In the genomic region with DNA sequence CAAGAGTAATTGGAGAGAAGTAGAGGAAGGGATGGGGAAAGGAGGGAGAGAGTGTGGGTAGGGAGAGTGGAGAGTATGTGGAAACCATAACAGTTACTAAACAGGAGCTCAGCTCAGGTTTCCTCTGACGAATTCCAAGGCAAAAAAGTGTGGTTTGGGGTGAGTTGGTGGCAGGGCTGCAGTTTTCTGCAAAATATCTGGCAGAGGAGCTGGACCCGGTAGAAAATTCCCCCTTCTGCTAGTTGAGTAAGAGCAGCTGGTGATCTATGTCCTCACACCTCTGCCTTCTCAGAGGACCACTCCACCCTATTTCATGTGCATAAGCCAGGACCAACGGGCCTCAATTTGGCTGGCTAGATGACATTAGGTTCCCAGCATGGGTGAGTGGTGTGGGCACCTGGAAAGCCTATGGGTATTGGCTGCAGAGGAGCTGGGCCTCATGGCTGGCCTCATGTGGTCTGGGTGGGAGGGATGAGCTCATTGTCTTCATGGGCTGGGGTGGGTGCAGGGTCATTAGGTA, we compare ENCODE assay signal across 16 cellular contexts. TPM values are rescaled to one million over a fixed set of nuclear protein-coding genes. Genes with fewer than 3 reads are reported as not detected.
DNase-seq lines count a peak whose midpoint lies in the region; ATAC-seq and TF ChIP-seq lines count a peak whose summit lies in the region.
"Had no signal": no experiment of that assay in that cellular context is flagged by ENCODE, and none has a peak within 500 bp of the region (broad histone marks: within the 10 kb centered on the region; RNA-seq: fewer than 3 reads in every experiment).

No MANE protein-coding gene starts in this region.

- no peaks in the 10 kb centered on the region for H3K27me3 ChIP-seq in muscle layer of duodenum (ENCODE audit: low read depth, low read length)
- H3K27me3 ChIP-seq in upper lobe of right lung, result no peaks in the 10 kb centered on the region
- H3K27me3 ChIP-seq: right atrium auricular region had no signal

- peak overlapping the region; percentile 17 for H3K27ac Mint-ChIP-seq in activated CD4-positive, alpha-beta T cell treated with anti-CD3 and anti-CD28 coated beads, Interleukin-2, amount 10 ng/mL, durations not matched to agents 24 days and 14 days
- H3K27ac Mint-ChIP-seq in activated naive CD8-positive, alpha-beta T cell treated with anti-CD3 and anti-CD28 coated beads for 36 hours, result no peak overlapping the region
- H3K27ac Mint-ChIP-seq: activated CD4-positive, alpha-beta memory T cell treated with anti-CD3 and anti-CD28 coated beads for 36 hours; T-helper 1 cell treated with Interleukin-12 subunit alpha and Interleukin-12 subunit beta and Interleukin-4 antibody, amounts not matched to agents 30 μg/mL and 1 μg/mL, for 36 hours had no signal

- in situ Hi-C loops in astrocyte of the spinal cord (cut with HindIII; ENCODE audit: low sequenced_read_pairs), result no loop called here

- peaks cover 28% of the 10 kb centered on the region for H3K36me3 Mint-ChIP-seq in activated CD4-positive, alpha-beta T cell treated with anti-CD3 and anti-CD28 coated beads, Interleukin-2, amount 10 ng/mL, durations not matched to agents 24 days and 14 days (ENCODE audit: low read depth)
- no peaks in the 10 kb centered on the region for H3K36me3 Mint-ChIP-seq in activated naive CD8-positive, alpha-beta T cell treated with anti-CD3 and anti-CD28 coated beads for 36 hours
- H3K36me3 Mint-ChIP-seq: activated CD4-positive, alpha-beta memory T cell treated with anti-CD3 and anti-CD28 coated beads for 36 hours had no signal

- H3K4me1 ChIP-seq in muscle layer of duodenum (ENCODE audit: control insufficient read depth in 1 of 2, insufficient read depth in 2 of 2, low read length in 2 of 2) (peaks cover 21 to 79% of the 10 kb centered on the region in 2 donors), upper lobe of right lung (peaks cover 28% of the 10 kb centered on the region)

- H3K36me3 ChIP-seq in muscle layer of duodenum (ENCODE audit: control insufficient read depth in 1 of 2, insufficient read depth in 2 of 2, low read length in 2 of 2), result peaks cover 0 to 6% of the 10 kb centered on the region in 2 donors
- no peaks in the 10 kb centered on the region for H3K36me3 ChIP-seq in upper lobe of right lung
- H3K36me3 ChIP-seq: right atrium auricular region, thoracic aorta had no signal

- peaks cover 6% of the 10 kb centered on the region for H3K27me3 Mint-ChIP-seq in activated CD4-positive, alpha-beta T cell treated with anti-CD3 and anti-CD28 coated beads, Interleukin-2, amount 10 ng/mL, durations not matched to agents 24 days and 14 days
- peaks cover 10% of the 10 kb centered on the region for H3K27me3 Mint-ChIP-seq in activated naive CD8-positive, alpha-beta T cell treated with anti-CD3 and anti-CD28 coated beads for 36 hours

- H3K4me1 Mint-ChIP-seq in activated CD4-positive, alpha-beta T cell treated with anti-CD3 and anti-CD28 coated beads, Interleukin-2, amount 10 ng/mL, durations not matched to agents 24 days and 14 days, result peaks cover 32% of the 10 kb centered on the region
- peaks cover 5% of the 10 kb centered on the region for H3K4me1 Mint-ChIP-seq in activated naive CD8-positive, alpha-beta T cell treated with anti-CD3 and anti-CD28 coated beads for 36 hours

- no peak overlapping the region for H3K4me3 ChIP-seq in astrocyte of the spinal cord (ENCODE audit: low read depth, low read length)
- H3K4me3 ChIP-seq in muscle layer of duodenum (ENCODE audit: low read depth in 1 of 2, low read length in 2 of 2), result no peak overlapping the region
- no peak overlapping the region for H3K4me3 ChIP-seq in upper lobe of right lung
- H3K4me3 ChIP-seq: right atrium auricular region, thoracic aorta had no signal

- peak; percentile 58 for ATAC-seq in upper lobe of right lung
- no peak for ATAC-seq in GM19463 (IDR thresholded peaks at IDR 0.05; ENCODE audit: unreplicated experiment)

- intact Hi-C loops in activated CD4-positive, alpha-beta T cell treated with anti-CD3 and anti-CD28 coated beads, Interleukin-2, amount 10 ng/mL, durations not matched to agents 24 days and 14 days (cut with micrococcal nuclease), result no loop called here
- intact Hi-C loops in upper lobe of right lung (cut with DNase I), result no loop called here

- H3K27ac ChIP-seq in muscle layer of duodenum (ENCODE audit: low read length), result peak overlapping the region; percentile 73
- no peak overlapping the region for H3K27ac ChIP-seq in upper lobe of right lung
- H3K27ac ChIP-seq: 22Rv1, right atrium auricular region, thoracic aorta had no signal

- TF ChIP-seq CTCF in astrocyte of the spinal cord (IDR thresholded peaks at IDR 0.05; ENCODE audit: low read depth, low read length) (no peak), upper lobe of right lung (IDR thresholded peaks at IDR 0.05) (no peak)

- no peak for DNase-seq in activated CD4-positive, alpha-beta T cell treated with anti-CD3 and anti-CD28 coated beads, Interleukin-2, amount 10 ng/mL, durations not matched to agents 24 days and 14 days
- DNase-seq in activated CD4-positive, alpha-beta T cell treated with anti-CD3 and anti-CD28 coated beads, Interleukin-2, amount 50 U/mL, for 1 hour, result no peak
- DNase-seq in astrocyte of the spinal cord (ENCODE audit: low read depth, low spot score), result peak; percentile 85
- no peak for DNase-seq in upper lobe of right lung
- DNase-seq in activated naive CD8-positive, alpha-beta T cell treated with anti-CD3 and anti-CD28 coated beads for 36 hours, result no peak
- no peak for DNase-seq in SHP77 (lab: John Stamatoyannopoulos, UW)
- DNase-seq: activated CD4-positive, alpha-beta memory T cell treated with anti-CD3 and anti-CD28 coated beads for 36 hours; activated effector memory CD4-positive, alpha-beta T cell treated with Interleukin-2 at 50 U/mL for 16 hours; COR-L47; NCI-H2171 had no signal

- no peaks in the 10 kb centered on the region for H3K9me3 ChIP-seq in muscle layer of duodenum (ENCODE audit: control insufficient read depth in 1 of 2, low read length in 2 of 2)
- H3K9me3 ChIP-seq in upper lobe of right lung, result no peaks in the 10 kb centered on the region
- H3K9me3 ChIP-seq: right atrium auricular region, thoracic aorta had no signal

- peaks cover 3% of the 10 kb centered on the region for H3K9me3 Mint-ChIP-seq in activated CD4-positive, alpha-beta T cell treated with anti-CD3 and anti-CD28 coated beads, Interleukin-2, amount 10 ng/mL, durations not matched to agents 24 days and 14 days
- no peaks in the 10 kb centered on the region for H3K9me3 Mint-ChIP-seq in activated naive CD8-positive, alpha-beta T cell treated with anti-CD3 and anti-CD28 coated beads for 36 hours
- H3K9me3 Mint-ChIP-seq: activated CD4-positive, alpha-beta memory T cell treated with anti-CD3 and anti-CD28 coated beads for 36 hours; T-helper 1 cell treated with Interleukin-12 subunit alpha and Interleukin-12 subunit beta and Interleukin-4 antibody, amounts not matched to agents 30 μg/mL and 1 μg/mL, for 36 hours had no signal

- H3K4me3 Mint-ChIP-seq in activated CD4-positive, alpha-beta T cell treated with anti-CD3 and anti-CD28 coated beads, Interleukin-2, amount 10 ng/mL, durations not matched to agents 24 days and 14 days, result no peak overlapping the region
- H3K4me3 Mint-ChIP-seq in activated naive CD8-positive, alpha-beta T cell treated with anti-CD3 and anti-CD28 coated beads for 36 hours, result no peak overlapping the region
- H3K4me3 Mint-ChIP-seq: activated CD4-positive, alpha-beta memory T cell treated with anti-CD3 and anti-CD28 coated beads for 36 hours; T-helper 1 cell treated with Interleukin-12 subunit alpha and Interleukin-12 subunit beta and Interleukin-4 antibody, amounts not matched to agents 30 μg/mL and 1 μg/mL, for 36 hours had no signal

RNA-seq across cellular contexts. Expression of a gene that starts 13.2 kb away (rescaled TPM):
- total RNA-seq in activated CD4-positive, alpha-beta T cell treated with anti-CD3 and anti-CD28 coated beads, Interleukin-2, amount 10 ng/mL, durations not matched to agents 24 days and 14 days, result 61.0 and 64.4 TPM in 2 replicates
- 75.3 TPM for total RNA-seq in upper lobe of right lung
- total RNA-seq in activated naive CD8-positive, alpha-beta T cell treated with anti-CD3 and anti-CD28 coated beads for 36 hours, result 1 to 10 TPM; 1.1 to 2.0 TPM

Comparison
In these comparisons a context has a peak if more than half of its experiments do, and no peak if none do; other contexts are left out.
1. RNA of a gene that starts 13.2 kb away (total RNA-seq): 75.3 TPM in upper lobe of right lung (single experiment) and 61.0 to 64.4 TPM in activated CD4-positive, alpha-beta T cell treated with anti-CD3 and anti-CD28 coated beads, Interleukin-2, amount 10 ng/mL, durations not matched to agents 24 days and 14 days; 1.1 to 2.0 TPM in activated naive CD8-positive, alpha-beta T cell treated with anti-CD3 and anti-CD28 coated beads for 36 hours; every median in the first group is over 10 times any median in the second.